In genomic region chr19:6476155-6476895, GRCh38 we compare ENCODE assay signal across 8 cellular contexts.
DNase-seq lines count a peak whose midpoint lies in the region; ATAC-seq and TF ChIP-seq lines count a peak whose summit lies in the region.

No MANE protein-coding gene starts in this region.

- H3K4me3 ChIP-seq in mucosa of rectum (ENCODE audit: low read length in 2 of 2), result peak overlapping the region; percentile 47 to 54

- no peaks in the 10 kb centered on the region for H3K36me3 ChIP-seq in mucosa of rectum (ENCODE audit: control insufficient read depth in 2 of 2, insufficient read depth in 2 of 2, low read length in 2 of 2)

- no peaks in the 10 kb centered on the region for H3K9me3 ChIP-seq in mucosa of rectum (ENCODE audit: control insufficient read depth in 2 of 2, low read length in 2 of 2)

- ATAC-seq in stimulated activated naive CD8-positive, alpha-beta T cell treated with anti-CD3 and anti-CD28 coated beads, Interleukin-15, Interleukin-2, amounts not matched to agents 100 U/mL and 50 U/mL, for 24 hours, result peak; percentile 80
- ATAC-seq in HG03432 (IDR thresholded peaks at IDR 0.05; ENCODE audit: unreplicated experiment) (no peak), HG02870 (IDR thresholded peaks at IDR 0.05; ENCODE audit: unreplicated experiment) (no peak)

- H3K9ac ChIP-seq in mucosa of rectum (ENCODE audit: low read depth in 1 of 2, low read length in 2 of 2), result peak overlapping the region in 1 of 2 donors; percentile 29

- no peak for TF ChIP-seq POLR2A in erythroblast (IDR thresholded peaks at IDR 0.05; ENCODE audit: low read length)

- H3K27ac ChIP-seq in mucosa of rectum (ENCODE audit: low read depth in 2 of 2, low read length in 2 of 2), result peak overlapping the region in 1 of 2 donors; percentile 9

- H3K27me3 ChIP-seq in mucosa of rectum (ENCODE audit: control insufficient read depth in 2 of 2, insufficient read depth in 2 of 2, low read length in 2 of 2), result no peaks in the 10 kb centered on the region

- peak; percentile 60 for DNase-seq in DMS153 treated with DMSO at 0.1 percent for 48 hours (lab: John Stamatoyannopoulos, UW; ENCODE audit: unreplicated experiment)
- DNase-seq in NCI-H2227 treated with DMSO at 0.1 percent for 48 hours (lab: John Stamatoyannopoulos, UW), result peak; percentile 42
- DNase-seq in activated T-cell treated with anti-CD3 and anti-CD28 coated beads for 1 hour (ENCODE audit: low read depth), result peak; percentile 51
- DNase-seq in erythroblast (lab: John Stamatoyannopoulos, UW), result peak; percentile 36 to 60
- DNase-seq in stimulated activated naive CD8-positive, alpha-beta T cell treated with anti-CD3 and anti-CD28 coated beads, Interleukin-15, Interleukin-2, amounts not matched to agents 100 U/mL and 50 U/mL, for 24 hours, result peak; percentile 77

- H3K4me1 ChIP-seq in mucosa of rectum (ENCODE audit: control insufficient read depth in 2 of 2, insufficient read depth in 2 of 2, low read length in 2 of 2), result peaks cover 5 to 10% of the 10 kb centered on the region in 2 donors
